21 cellular contexts compared by ENCODE assay signal in the genomic region with DNA sequence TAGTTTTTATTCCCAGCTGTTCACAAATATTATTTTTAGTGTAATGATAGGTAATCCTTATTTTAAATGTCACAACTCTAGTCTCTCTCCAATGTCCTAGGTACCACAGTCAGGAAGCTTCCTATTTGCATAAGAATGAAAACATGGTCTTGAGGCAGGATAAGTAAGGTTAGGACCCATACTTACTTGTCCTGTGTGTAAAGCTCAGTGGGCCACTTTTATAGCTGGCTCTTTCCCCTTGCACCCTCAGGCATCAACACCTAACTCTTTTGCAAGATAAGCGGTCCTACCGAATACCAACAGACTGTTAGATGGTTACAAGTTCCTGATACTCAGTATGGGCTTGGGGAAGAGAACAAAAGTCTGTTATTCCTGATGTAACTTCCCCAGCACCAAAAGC.
DNase-seq lines count a peak whose midpoint lies in the region; ATAC-seq and TF ChIP-seq lines count a peak whose summit lies in the region.
"Had no signal": no experiment of that assay in that cellular context is flagged by ENCODE, and none has a peak within 500 bp of the region (broad histone marks: within the 10 kb centered on the region; RNA-seq: fewer than 3 reads in every experiment).

No MANE protein-coding gene starts in this region.

- TF ChIP-seq CTCF in GM23338 (conservative IDR thresholded peaks at IDR 0.05; ENCODE audit: low read depth in 2 of 2) (no peak), OCI-LY1 (IDR thresholded peaks at IDR 0.05; ENCODE audit: low read length) (no peak)

- peak overlapping the region; percentile 24; the same call in 1 of the 2 replicates for H3K27ac Mint-ChIP-seq in GM23338
- H3K27ac Mint-ChIP-seq: CD14-positive monocyte; CD4-positive, alpha-beta T cell; CD8-positive, alpha-beta memory T cell had no signal

- no peaks in the 10 kb centered on the region for H4K20me1 ChIP-seq in GM23338 (replicated peaks; ENCODE audit: insufficient read depth)
- no peaks in the 10 kb centered on the region for H4K20me1 ChIP-seq in OCI-LY1 (ENCODE audit: insufficient read depth, low read length)
- H4K20me1 ChIP-seq: BLaER1 treated with 17β-estradiol and CSF1 and Interleukin-3, amounts not matched to agents 10 nM and 100 nM had no signal

- H3F3A ChIP-seq in GM23338 (replicated peaks; ENCODE audit: low read depth) = no peaks in the 10 kb centered on the region
- H3F3A ChIP-seq in OCI-LY1 (ENCODE audit: insufficient read depth, low read length) = no peaks in the 10 kb centered on the region

- H3K27me3 ChIP-seq in GM23338 (ENCODE audit: insufficient read depth) (no peaks in the 10 kb centered on the region), OCI-LY1 (ENCODE audit: insufficient read depth, low read length) (no peaks in the 10 kb centered on the region)
- H3K27me3 ChIP-seq: BE2C; BLaER1 treated with 17β-estradiol and CSF1 and Interleukin-3, amounts not matched to agents 10 nM and 100 nM had no signal

- H3K4me3 ChIP-seq in GM23338 (no peak overlapping the region), OCI-LY1 (ENCODE audit: low read depth, low read length, poor library complexity, severe bottlenecking) (no peak overlapping the region)
- H3K4me3 ChIP-seq: A549; BLaER1 treated with 17β-estradiol and CSF1 and Interleukin-3, amounts not matched to agents 10 nM and 100 nM had no signal

- H3K4me3 Mint-ChIP-seq in GM23338 = no peak overlapping the region
- H3K4me3 Mint-ChIP-seq: CD14-positive monocyte; CD4-positive, alpha-beta T cell; CD8-positive, alpha-beta memory T cell had no signal

- no peaks in the 10 kb centered on the region for H3K36me3 Mint-ChIP-seq in GM23338 (ENCODE audit: low read depth)
- H3K36me3 Mint-ChIP-seq: CD14-positive monocyte; CD8-positive, alpha-beta memory T cell had no signal

- H3K4me2 ChIP-seq in GM23338 = no peak overlapping the region
- H3K4me2 ChIP-seq in OCI-LY1 (ENCODE audit: low read length) = no peak overlapping the region
- H3K4me2 ChIP-seq: A549; BLaER1 treated with 17β-estradiol and CSF1 and Interleukin-3, amounts not matched to agents 10 nM and 100 nM had no signal

- ATAC-seq in GM23338 = peak; percentile 50; the same call in 2 of the 3 replicates
- no peak for ATAC-seq in HG02571 (IDR thresholded peaks at IDR 0.05; ENCODE audit: unreplicated experiment)
- ATAC-seq: A549 had no signal

- no peaks in the 10 kb centered on the region; the same call in 1 of the 2 replicates for H3K4me1 ChIP-seq in GM23338 (ENCODE audit: insufficient read depth)
- peaks cover 38% of the 10 kb centered on the region for H3K4me1 ChIP-seq in OCI-LY1 (ENCODE audit: insufficient read depth, low read length, severe bottlenecking)
- H3K4me1 ChIP-seq: A549; BE2C; BLaER1 treated with 17β-estradiol and CSF1 and Interleukin-3, amounts not matched to agents 10 nM and 100 nM had no signal

- no peaks in the 10 kb centered on the region for H3K9me3 Mint-ChIP-seq in GM23338

- no peak for DNase-seq in GM23338 (ENCODE audit: low spot score)
- DNase-seq in islet precursor cell = peak; percentile 51
- no peak for DNase-seq in stimulated activated CD4-positive, alpha-beta T cell treated with anti-CD3 and anti-CD28 coated beads, Interleukin-4, amount 100 ng/mL, for 4 hours
- no peak for DNase-seq in kidney tubule cell (ENCODE audit: low spot score)
- DNase-seq: 8988T; ACHN; AML-193; BE2C; CD4-positive, alpha-beta T cell; CD8-positive, alpha-beta memory T cell; DMS 273 treated with DMSO at 0.1 percent for 48 hours; DMS79; EL; GF-D8; GOT3; HCEC 1CT had no signal

- no peaks in the 10 kb centered on the region for H3K9me2 ChIP-seq in GM23338 (ENCODE audit: insufficient read depth)
- no peaks in the 10 kb centered on the region for H3K9me2 ChIP-seq in OCI-LY1 (ENCODE audit: low read depth, low read length)

- H2AFZ ChIP-seq in GM23338 (no peak overlapping the region), OCI-LY1 (ENCODE audit: low read length) (no peak overlapping the region)

- H3K79me2 ChIP-seq in GM23338 (replicated peaks; ENCODE audit: insufficient read depth) (no peaks in the 10 kb centered on the region), OCI-LY1 (ENCODE audit: insufficient read depth, low read length) (no peaks in the 10 kb centered on the region)

- H3K36me3 ChIP-seq in GM23338 (ENCODE audit: insufficient read depth) (no peaks in the 10 kb centered on the region), OCI-LY1 (ENCODE audit: insufficient read depth, low read length) (peaks cover 24% of the 10 kb centered on the region)
- H3K36me3 ChIP-seq: BE2C; BLaER1 treated with 17β-estradiol and CSF1 and Interleukin-3, amounts not matched to agents 10 nM and 100 nM had no signal

- H3K9ac ChIP-seq in OCI-LY1 (ENCODE audit: low read length) = no peak overlapping the region
- H3K9ac ChIP-seq: BLaER1 treated with 17β-estradiol and CSF1 and Interleukin-3, amounts not matched to agents 10 nM and 100 nM had no signal

- H3K27ac ChIP-seq in GM23338 (ENCODE audit: low read depth) (no peak overlapping the region), OCI-LY1 (ENCODE audit: low read depth, low read length, poor library complexity, severe bottlenecking) (peak overlapping the region; percentile 57)
- H3K27ac ChIP-seq: A549; BLaER1 treated with 17β-estradiol and CSF1 and Interleukin-3, amounts not matched to agents 10 nM and 100 nM had no signal

- H3K27me3 Mint-ChIP-seq in GM23338 (ENCODE audit: insufficient read depth, low read depth, poor library complexity) = no peaks in the 10 kb centered on the region
- H3K27me3 Mint-ChIP-seq: CD4-positive, alpha-beta T cell; CD8-positive, alpha-beta memory T cell had no signal

- H3K4me1 Mint-ChIP-seq in GM23338 = peaks cover 9% of the 10 kb centered on the region
- H3K4me1 Mint-ChIP-seq: CD14-positive monocyte; CD8-positive, alpha-beta memory T cell had no signal

- no peaks in the 10 kb centered on the region for H3K9me3 ChIP-seq in OCI-LY1 (ENCODE audit: low read length)
- H3K9me3 ChIP-seq: A549; BE2C; BLaER1 treated with 17β-estradiol and CSF1 and Interleukin-3, amounts not matched to agents 10 nM and 100 nM had no signal

TF ChIP-seq in GM23338, 12 proteins besides CTCF, POLR2A, EP300 and RAD21:
- no peak for TF ChIP-seq EZH2 (IDR thresholded peaks at IDR 0.05; ENCODE audit: low read depth, unreplicated experiment)
- no peak for TF ChIP-seq JUNB (IDR thresholded peaks at IDR 0.05; ENCODE audit: unreplicated experiment)
- TF ChIP-seq, protein P1, sequence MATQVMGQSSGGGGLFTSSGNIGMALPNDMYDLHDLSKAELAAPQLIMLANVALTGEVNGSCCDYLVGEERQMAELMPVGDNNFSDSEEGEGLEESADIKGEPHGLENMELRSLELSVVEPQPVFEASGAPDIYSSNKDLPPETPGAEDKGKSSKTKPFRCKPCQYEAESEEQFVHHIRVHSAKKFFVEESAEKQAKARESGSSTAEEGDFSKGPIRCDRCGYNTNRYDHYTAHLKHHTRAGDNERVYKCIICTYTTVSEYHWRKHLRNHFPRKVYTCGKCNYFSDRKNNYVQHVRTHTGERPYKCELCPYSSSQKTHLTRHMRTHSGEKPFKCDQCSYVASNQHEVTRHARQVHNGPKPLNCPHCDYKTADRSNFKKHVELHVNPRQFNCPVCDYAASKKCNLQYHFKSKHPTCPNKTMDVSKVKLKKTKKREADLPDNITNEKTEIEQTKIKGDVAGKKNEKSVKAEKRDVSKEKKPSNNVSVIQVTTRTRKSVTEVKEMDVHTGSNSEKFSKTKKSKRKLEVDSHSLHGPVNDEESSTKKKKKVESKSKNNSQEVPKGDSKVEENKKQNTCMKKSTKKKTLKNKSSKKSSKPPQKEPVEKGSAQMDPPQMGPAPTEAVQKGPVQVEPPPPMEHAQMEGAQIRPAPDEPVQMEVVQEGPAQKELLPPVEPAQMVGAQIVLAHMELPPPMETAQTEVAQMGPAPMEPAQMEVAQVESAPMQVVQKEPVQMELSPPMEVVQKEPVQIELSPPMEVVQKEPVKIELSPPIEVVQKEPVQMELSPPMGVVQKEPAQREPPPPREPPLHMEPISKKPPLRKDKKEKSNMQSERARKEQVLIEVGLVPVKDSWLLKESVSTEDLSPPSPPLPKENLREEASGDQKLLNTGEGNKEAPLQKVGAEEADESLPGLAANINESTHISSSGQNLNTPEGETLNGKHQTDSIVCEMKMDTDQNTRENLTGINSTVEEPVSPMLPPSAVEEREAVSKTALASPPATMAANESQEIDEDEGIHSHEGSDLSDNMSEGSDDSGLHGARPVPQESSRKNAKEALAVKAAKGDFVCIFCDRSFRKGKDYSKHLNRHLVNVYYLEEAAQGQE (IDR thresholded peaks at IDR 0.05; ENCODE audit: unreplicated experiment) = no peak
- no peak for TF ChIP-seq EZH2phosphoT487 (IDR thresholded peaks at IDR 0.05; ENCODE audit: unreplicated experiment)
- no peak for TF ChIP-seq NANOG (IDR thresholded peaks at IDR 0.05; ENCODE audit: borderline replicate concordance)
- TF ChIP-seq, protein P2, sequence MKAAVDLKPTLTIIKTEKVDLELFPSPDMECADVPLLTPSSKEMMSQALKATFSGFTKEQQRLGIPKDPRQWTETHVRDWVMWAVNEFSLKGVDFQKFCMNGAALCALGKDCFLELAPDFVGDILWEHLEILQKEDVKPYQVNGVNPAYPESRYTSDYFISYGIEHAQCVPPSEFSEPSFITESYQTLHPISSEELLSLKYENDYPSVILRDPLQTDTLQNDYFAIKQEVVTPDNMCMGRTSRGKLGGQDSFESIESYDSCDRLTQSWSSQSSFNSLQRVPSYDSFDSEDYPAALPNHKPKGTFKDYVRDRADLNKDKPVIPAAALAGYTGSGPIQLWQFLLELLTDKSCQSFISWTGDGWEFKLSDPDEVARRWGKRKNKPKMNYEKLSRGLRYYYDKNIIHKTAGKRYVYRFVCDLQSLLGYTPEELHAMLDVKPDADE (IDR thresholded peaks at IDR 0.05) = no peak
- no peak for TF ChIP-seq STAT1 (IDR thresholded peaks at IDR 0.05; ENCODE audit: unreplicated experiment)
